ENCODE assay signal across 15 cellular contexts in genomic region chr3:60839242-60839641, GRCh38.
A peak's percentile ranks its signal among the peaks of the same experiment; 100 is the strongest.
DNase-seq lines count a peak whose midpoint lies in the region; ATAC-seq and TF ChIP-seq lines count a peak whose summit lies in the region.
"Had no signal": no experiment of that assay in that cellular context is flagged by ENCODE, and none has a peak within 500 bp of the region (broad histone marks: within the 10 kb centered on the region; RNA-seq: fewer than 3 reads in every experiment).

No MANE protein-coding gene starts in this region.

- H3K27ac ChIP-seq in GM23338 (ENCODE audit: low read depth) (no peak overlapping the region), trophoblast cell (ENCODE audit: low read depth, low read length) (no peak overlapping the region), ascending aorta (no peak overlapping the region)
- H3K27ac ChIP-seq: lower lobe of right lung had no signal

- no peak overlapping the region for H4K12ac ChIP-seq in trophoblast cell (ENCODE audit: low read depth, low read length)

- peak overlapping the region; percentile 43 for H2BK12ac ChIP-seq in trophoblast cell (ENCODE audit: low read length)

- H3F3A ChIP-seq in GM23338 (replicated peaks; ENCODE audit: low read depth), result no peaks in the 10 kb centered on the region

- peak; percentile 11 to 50; a peak in 2 of 4 replicates for TF ChIP-seq CTCF in GM23338 (conservative IDR thresholded peaks at IDR 0.05; ENCODE audit: low read depth in 2 of 2)
- TF ChIP-seq CTCF in ascending aorta (IDR thresholded peaks at IDR 0.05), result no peak

- H3K27me3 ChIP-seq in GM23338 (ENCODE audit: insufficient read depth), result no peaks in the 10 kb centered on the region
- no peaks in the 10 kb centered on the region for H3K27me3 ChIP-seq in trophoblast cell (ENCODE audit: insufficient read depth, low read length)
- H3K27me3 ChIP-seq in ascending aorta, result no peaks in the 10 kb centered on the region

- H3K27ac Mint-ChIP-seq in GM23338, result no peak overlapping the region
- H3K27ac Mint-ChIP-seq in activated CD4-positive, alpha-beta T cell treated with anti-CD3 and anti-CD28 coated beads for 36 hours, result no peak overlapping the region
- H3K27ac Mint-ChIP-seq: activated CD8-positive, alpha-beta memory T cell treated with anti-CD3 and anti-CD28 coated beads, Interleukin-2, amount 10 ng/mL, durations not matched to agents 7 days and 5 days; activated naive CD4-positive, alpha-beta T cell treated with anti-CD3 and anti-CD28 coated beads, Interleukin-2, amount 50 U/mL, for 72 hours; CD8-positive, alpha-beta T cell; dendritic cell treated with granulocyte-macrophage colony-stimulating factor and Interleukin-4, amounts not matched to agents 40 ng/mL and 50 ng/mL, for 4 days had no signal

- H3K9ac ChIP-seq in trophoblast cell (ENCODE audit: low read length), result no peak overlapping the region

- CTCF ChIA-PET in activated CD4-positive, alpha-beta T cell treated with anti-CD3 and anti-CD28 coated beads for 36 hours (lab: Charles Lee), result no interaction called here

- peaks cover 6% of the 10 kb centered on the region for H3K27me3 Mint-ChIP-seq in GM23338 (ENCODE audit: insufficient read depth, low read depth, poor library complexity)
- no peaks in the 10 kb centered on the region for H3K27me3 Mint-ChIP-seq in activated CD4-positive, alpha-beta T cell treated with anti-CD3 and anti-CD28 coated beads for 36 hours
- H3K27me3 Mint-ChIP-seq: activated CD8-positive, alpha-beta memory T cell treated with anti-CD3 and anti-CD28 coated beads, Interleukin-2, amount 10 ng/mL, durations not matched to agents 7 days and 5 days; dendritic cell treated with granulocyte-macrophage colony-stimulating factor and Interleukin-4, amounts not matched to agents 40 ng/mL and 50 ng/mL, for 4 days; stimulated activated naive CD8-positive, alpha-beta T cell treated with anti-CD3 and anti-CD28 coated beads, Interleukin-15, amount 100 ng/mL, for 72 hours had no signal

- no peaks in the 10 kb centered on the region for H4K20me1 ChIP-seq in GM23338 (replicated peaks; ENCODE audit: insufficient read depth)

- H3K4me3 ChIP-seq in GM23338 (no peak overlapping the region), trophoblast cell (ENCODE audit: low read depth, low read length) (no peak overlapping the region), ascending aorta (no peak overlapping the region)
- H3K4me3 ChIP-seq: lower lobe of right lung had no signal

- H3K23ac ChIP-seq in trophoblast cell (ENCODE audit: low read length), result no peak overlapping the region

- H4K91ac ChIP-seq in trophoblast cell (ENCODE audit: low read depth, low read length), result no peak overlapping the region

- DNase-seq in GM23338 (ENCODE audit: low spot score) (peak; percentile 31), SK-MEL-5 (ENCODE audit: low read depth, low spot score) (peak; percentile 39), head of caudate nucleus (peak in 34 of 42 donors; percentile 3 to 76 (median 42)), trophoblast cell (no peak), ascending aorta (ENCODE audit: low spot score in 2 of 2) (no peak)
- DNase-seq in effector CD4-positive, alpha-beta T cell, result no peak
- DNase-seq in activated CD4-positive, alpha-beta T cell treated with anti-CD3 and anti-CD28 coated beads for 36 hours, result no peak
- DNase-seq: activated CD8-positive, alpha-beta memory T cell treated with anti-CD3 and anti-CD28 coated beads, Interleukin-2, amount 10 ng/mL, durations not matched to agents 7 days and 5 days; CD8-positive, alpha-beta T cell; lower lobe of right lung; occipital lobe; stimulated activated naive CD8-positive, alpha-beta T cell treated with anti-CD3 and anti-CD28 coated beads, Interleukin-15, amount 100 ng/mL, for 72 hours; T-helper 9 cell had no signal

- H3K4ac ChIP-seq in trophoblast cell (ENCODE audit: low read depth, low read length), result no peak overlapping the region

- peaks cover 6% of the 10 kb centered on the region; the same call in 2 of the 3 replicates for H3K9me3 Mint-ChIP-seq in GM23338
- H3K9me3 Mint-ChIP-seq in activated CD4-positive, alpha-beta T cell treated with anti-CD3 and anti-CD28 coated beads for 36 hours (ENCODE audit: low read depth), result no peaks in the 10 kb centered on the region
- H3K9me3 Mint-ChIP-seq: activated naive CD4-positive, alpha-beta T cell treated with anti-CD3 and anti-CD28 coated beads, Interleukin-2, amount 50 U/mL, for 72 hours; stimulated activated naive CD8-positive, alpha-beta T cell treated with anti-CD3 and anti-CD28 coated beads, Interleukin-15, amount 100 ng/mL, for 72 hours had no signal

- H3K36me3 Mint-ChIP-seq in GM23338 (ENCODE audit: low read depth), result peaks cover 3% of the 10 kb centered on the region; the same call in 1 of the 3 replicates
- no peaks in the 10 kb centered on the region for H3K36me3 Mint-ChIP-seq in activated CD4-positive, alpha-beta T cell treated with anti-CD3 and anti-CD28 coated beads for 36 hours (ENCODE audit: low read depth)
- H3K36me3 Mint-ChIP-seq: activated CD8-positive, alpha-beta memory T cell treated with anti-CD3 and anti-CD28 coated beads, Interleukin-2, amount 10 ng/mL, durations not matched to agents 7 days and 5 days; activated naive CD4-positive, alpha-beta T cell treated with anti-CD3 and anti-CD28 coated beads, Interleukin-2, amount 50 U/mL, for 72 hours; CD8-positive, alpha-beta T cell had no signal

- H3K14ac ChIP-seq in trophoblast cell (ENCODE audit: low read length), result peak overlapping the region; percentile 40

- H3K18ac ChIP-seq in trophoblast cell (ENCODE audit: low read length), result no peak overlapping the region

- in situ Hi-C loops in SK-MEL-5 (cut with HindIII; ENCODE audit: low pct_unique_long_range_greater_than_20kb, low sequenced_read_pairs), result no loop called here

- peaks cover 10% of the 10 kb centered on the region; the same call in 1 of the 2 replicates for H3K4me1 ChIP-seq in GM23338 (ENCODE audit: insufficient read depth)
- H3K4me1 ChIP-seq in trophoblast cell (ENCODE audit: control insufficient read depth in 1 of 2, insufficient read depth in 2 of 2, low read length in 2 of 2), result peaks cover 9 to 14% of the 10 kb centered on the region in 2 experiments
- no peaks in the 10 kb centered on the region for H3K4me1 ChIP-seq in ascending aorta
- H3K4me1 ChIP-seq: lower lobe of right lung had no signal

- peak overlapping the region; percentile 29 for H4K8ac ChIP-seq in trophoblast cell (ENCODE audit: low read depth, low read length)

- ATAC-seq in GM23338, result peak; percentile 81
- ATAC-seq in activated CD4-positive, alpha-beta T cell treated with anti-CD3 and anti-CD28 coated beads for 36 hours, result no peak
- ATAC-seq: activated CD8-positive, alpha-beta memory T cell treated with anti-CD3 and anti-CD28 coated beads, Interleukin-2, amount 10 ng/mL, durations not matched to agents 7 days and 5 days; activated naive CD4-positive, alpha-beta T cell treated with anti-CD3 and anti-CD28 coated beads, Interleukin-2, amount 50 U/mL, for 72 hours; CD8-positive, alpha-beta T cell; lower lobe of right lung; stimulated activated naive CD8-positive, alpha-beta T cell treated with anti-CD3 and anti-CD28 coated beads, Interleukin-15, amount 100 ng/mL, for 72 hours had no signal

- H2AFZ ChIP-seq in GM23338 (no peak overlapping the region), trophoblast cell (ENCODE audit: insufficient read depth, low read length, poor library complexity) (no peak overlapping the region)

- H2AK5ac ChIP-seq in trophoblast cell (ENCODE audit: low read length), result no peak overlapping the region

- intact Hi-C loops in head of caudate nucleus (cut with DNase I), result no loop called here
- intact Hi-C loops in ascending aorta (cut with DNase I), result no loop called here
- intact Hi-C loops in activated CD4-positive, alpha-beta T cell treated with anti-CD3 and anti-CD28 coated beads for 36 hours (cut with DNase I, micrococcal nuclease), result no loop called here

- POLR2A ChIA-PET in activated CD4-positive, alpha-beta T cell treated with anti-CD3 and anti-CD28 coated beads for 36 hours (lab: Charles Lee), result no interaction called here

- H3K9me2 ChIP-seq in GM23338 (ENCODE audit: insufficient read depth), result no peaks in the 10 kb centered on the region

- no peak overlapping the region for H2BK120ac ChIP-seq in trophoblast cell (ENCODE audit: insufficient read depth, low read length, poor library complexity)

- peak overlapping the region; percentile 57 for H2BK5ac ChIP-seq in trophoblast cell (ENCODE audit: low read depth, low read length, poor library complexity)

- H3K4me2 ChIP-seq in GM23338 (no peak overlapping the region), trophoblast cell (ENCODE audit: low read length) (no peak overlapping the region)

- peaks cover 2% of the 10 kb centered on the region for H3K9me3 ChIP-seq in trophoblast cell (ENCODE audit: insufficient read depth, low read depth, low read length)
- no peaks in the 10 kb centered on the region for H3K9me3 ChIP-seq in ascending aorta
- H3K9me3 ChIP-seq: lower lobe of right lung had no signal

- H3K36me3 ChIP-seq in GM23338 (ENCODE audit: insufficient read depth) (no peaks in the 10 kb centered on the region), trophoblast cell (ENCODE audit: control insufficient read depth in 1 of 2, insufficient read depth in 2 of 2, low read length in 2 of 2) (no peaks in the 10 kb centered on the region), ascending aorta (no peaks in the 10 kb centered on the region)
- H3K36me3 ChIP-seq: lower lobe of right lung had no signal

- no peaks in the 10 kb centered on the region for H3K79me2 ChIP-seq in GM23338 (replicated peaks; ENCODE audit: insufficient read depth)
- H3K79me2 ChIP-seq in trophoblast cell (ENCODE audit: control insufficient read depth, insufficient read depth, low read length, poor library complexity), result no peaks in the 10 kb centered on the region

- no CpG with 5 or more reads among the region's 4 CpGs for WGBS in trophoblast cell (ENCODE audit: extremely low coverage, insufficient coverage, insufficient read length)

- H3K4me1 Mint-ChIP-seq in GM23338, result peaks cover 30% of the 10 kb centered on the region
- H3K4me1 Mint-ChIP-seq in activated CD4-positive, alpha-beta T cell treated with anti-CD3 and anti-CD28 coated beads for 36 hours, result no peaks in the 10 kb centered on the region
- H3K4me1 Mint-ChIP-seq: activated CD8-positive, alpha-beta memory T cell treated with anti-CD3 and anti-CD28 coated beads, Interleukin-2, amount 10 ng/mL, durations not matched to agents 7 days and 5 days; stimulated activated naive CD8-positive, alpha-beta T cell treated with anti-CD3 and anti-CD28 coated beads, Interleukin-15, amount 100 ng/mL, for 72 hours had no signal

- H3K4me3 Mint-ChIP-seq in GM23338, result no peak overlapping the region
- no peak overlapping the region for H3K4me3 Mint-ChIP-seq in activated CD4-positive, alpha-beta T cell treated with anti-CD3 and anti-CD28 coated beads for 36 hours
- H3K4me3 Mint-ChIP-seq: activated CD8-positive, alpha-beta memory T cell treated with anti-CD3 and anti-CD28 coated beads, Interleukin-2, amount 10 ng/mL, durations not matched to agents 7 days and 5 days; CD8-positive, alpha-beta T cell; dendritic cell treated with granulocyte-macrophage colony-stimulating factor and Interleukin-4, amounts not matched to agents 40 ng/mL and 50 ng/mL, for 4 days; stimulated activated naive CD8-positive, alpha-beta T cell treated with anti-CD3 and anti-CD28 coated beads, Interleukin-15, amount 100 ng/mL, for 72 hours had no signal

- H3K79me1 ChIP-seq in trophoblast cell (ENCODE audit: low read length), result peaks cover 11% of the 10 kb centered on the region

TF ChIP-seq in GM23338, 12 proteins besides CTCF, POLR2A, EP300 and RAD21 (continues in another document):
- no peak for TF ChIP-seq POLR2AphosphoS5 (IDR thresholded peaks at IDR 0.05; ENCODE audit: low read depth)

Comparison
In these comparisons a context has a peak if more than half of its experiments do, and no peak if none do; other contexts are left out.
1. DNase-seq: peak in GM23338 (single experiment), SK-MEL-5 (single experiment) and head of caudate nucleus (34 of 42); none in trophoblast cell (0 of 2), effector CD4-positive, alpha-beta T cell (single experiment), ascending aorta (0 of 2) and activated CD4-positive, alpha-beta T cell treated with anti-CD3 and anti-CD28 coated beads for 36 hours (single experiment).
2. CTCF ChIP-seq: peak in GM23338 (2 of 2); none in ascending aorta (0 of 3).